Comparison of ENCODE assay signal across 22 cellular contexts in the genomic region with DNA sequence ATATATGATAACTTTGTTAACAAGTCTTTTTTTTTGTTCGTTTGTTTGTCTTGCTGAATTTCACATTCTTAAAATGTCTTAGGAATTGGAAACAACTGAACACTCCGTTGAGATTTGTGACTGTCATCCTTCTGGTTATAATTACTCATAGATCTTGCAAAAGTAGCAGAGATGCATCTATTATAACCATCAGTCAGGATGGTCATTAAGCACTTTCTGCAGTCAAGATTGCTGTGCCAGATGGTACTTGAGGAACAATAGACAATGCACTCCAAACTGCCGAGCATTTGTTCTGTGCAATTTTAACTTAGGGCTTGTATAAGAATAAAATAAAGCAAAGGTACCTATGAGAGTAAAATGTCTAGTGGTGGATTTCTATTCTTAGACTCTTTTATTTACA.
A peak's percentile ranks its signal among the peaks of the same experiment; 100 is the strongest.
DNase-seq lines count a peak whose midpoint lies in the region; ATAC-seq lines count a peak whose summit lies in the region.
"Had no signal": no experiment of that assay in that cellular context is flagged by ENCODE, and none has a peak within 500 bp of the region (broad histone marks: within the 10 kb centered on the region; RNA-seq: fewer than 3 reads in every experiment).

No MANE protein-coding gene starts in this region.

- H3K4me3 ChIP-seq in naive thymus-derived CD4-positive, alpha-beta T cell (ENCODE audit: low read length): no peak overlapping the region

- H3K4me3 Mint-ChIP-seq in naive thymus-derived CD4-positive, alpha-beta T cell: no peak overlapping the region
- H3K4me3 Mint-ChIP-seq: CD14-positive monocyte, HFFc6 had no signal

- DNase-seq in DMS53 (lab: John Stamatoyannopoulos, UW): peak; percentile 29
- DNase-seq in DMS53 treated with DMSO at 0.1 percent for 48 hours (lab: John Stamatoyannopoulos, UW; ENCODE audit: unreplicated experiment): no peak
- peak; percentile 59 for DNase-seq in NCI-H1105 (lab: John Stamatoyannopoulos, UW)
- DNase-seq in NCI-H345 treated with DMSO at 0.1 percent for 48 hours (lab: John Stamatoyannopoulos, UW; ENCODE audit: unreplicated experiment): peak; percentile 14
- DNase-seq in cerebellum (ENCODE audit: low spot score): peak; percentile 8
- DNase-seq in naive thymus-derived CD4-positive, alpha-beta T cell: no peak
- DNase-seq: AML-193, GF-D8, H7, HFFc6, MV-4-11, NCI-H2081, NCI-H226, OCI-M1, SHP77, SK-N-SH had no signal

- H3K27me3 Mint-ChIP-seq in naive thymus-derived CD4-positive, alpha-beta T cell: no peaks in the 10 kb centered on the region

- no peaks in the 10 kb centered on the region for H3K4me1 Mint-ChIP-seq in naive thymus-derived CD4-positive, alpha-beta T cell
- H3K4me1 Mint-ChIP-seq: CD14-positive monocyte had no signal

- peaks cover 0 to 20% (median 5%) of the 10 kb centered on the region in 11 donors for H3K9me3 Mint-ChIP-seq in naive thymus-derived CD4-positive, alpha-beta T cell

- ATAC-seq in HG03439 (IDR thresholded peaks at IDR 0.05; ENCODE audit: unreplicated experiment) (no peak), GM18858 (IDR thresholded peaks at IDR 0.05; ENCODE audit: unreplicated experiment) (no peak)
- ATAC-seq in naive thymus-derived CD4-positive, alpha-beta T cell: no peak

- H3K27ac ChIP-seq in naive thymus-derived CD4-positive, alpha-beta T cell (ENCODE audit: low read depth, low read length): no peak overlapping the region
- H3K27ac ChIP-seq: 22Rv1, HL-60, KMS-11 had no signal

- CTCF ChIA-PET in naive thymus-derived CD4-positive, alpha-beta T cell (lab: Charles Lee): no interaction called here

- POLR2A ChIA-PET in naive thymus-derived CD4-positive, alpha-beta T cell (lab: Charles Lee): no interaction called here

- H3K36me3 Mint-ChIP-seq in naive thymus-derived CD4-positive, alpha-beta T cell: no peaks in the 10 kb centered on the region
- H3K36me3 Mint-ChIP-seq: CD14-positive monocyte had no signal

- no peaks in the 10 kb centered on the region for H3K9me3 ChIP-seq in naive thymus-derived CD4-positive, alpha-beta T cell (ENCODE audit: control insufficient read depth in 2 of 3, low read length in 3 of 3)
- H3K9me3 ChIP-seq: SK-N-SH had no signal

- no peaks in the 10 kb centered on the region for H3K4me1 ChIP-seq in naive thymus-derived CD4-positive, alpha-beta T cell (ENCODE audit: control insufficient read depth in 2 of 2, insufficient read depth in 2 of 2, low read length in 2 of 2)

- intact Hi-C loops in naive thymus-derived CD4-positive, alpha-beta T cell (cut with micrococcal nuclease): no loop called here

- H3K36me3 ChIP-seq in naive thymus-derived CD4-positive, alpha-beta T cell (ENCODE audit: control insufficient read depth in 2 of 3, insufficient read depth in 3 of 3, low read length in 3 of 3): no peaks in the 10 kb centered on the region

- no peak overlapping the region for H3K27ac Mint-ChIP-seq in naive thymus-derived CD4-positive, alpha-beta T cell
- H3K27ac Mint-ChIP-seq: CD14-positive monocyte, HFFc6 had no signal

- H3K27me3 ChIP-seq in naive thymus-derived CD4-positive, alpha-beta T cell (ENCODE audit: control insufficient read depth in 2 of 2, insufficient read depth in 2 of 2, low read length in 2 of 2): no peaks in the 10 kb centered on the region

Comparison
In these comparisons a context has a peak if more than half of its experiments do, and no peak if none do; other contexts are left out.
1. DNase-seq: peak in DMS53 (single experiment), NCI-H1105 (single experiment), NCI-H345 treated with DMSO at 0.1 percent for 48 hours (single experiment) and cerebellum (single experiment); none in DMS53 treated with DMSO at 0.1 percent for 48 hours (single experiment) and naive thymus-derived CD4-positive, alpha-beta T cell (0 of 9).